24 cellular contexts compared by ENCODE assay signal in the genomic region with DNA sequence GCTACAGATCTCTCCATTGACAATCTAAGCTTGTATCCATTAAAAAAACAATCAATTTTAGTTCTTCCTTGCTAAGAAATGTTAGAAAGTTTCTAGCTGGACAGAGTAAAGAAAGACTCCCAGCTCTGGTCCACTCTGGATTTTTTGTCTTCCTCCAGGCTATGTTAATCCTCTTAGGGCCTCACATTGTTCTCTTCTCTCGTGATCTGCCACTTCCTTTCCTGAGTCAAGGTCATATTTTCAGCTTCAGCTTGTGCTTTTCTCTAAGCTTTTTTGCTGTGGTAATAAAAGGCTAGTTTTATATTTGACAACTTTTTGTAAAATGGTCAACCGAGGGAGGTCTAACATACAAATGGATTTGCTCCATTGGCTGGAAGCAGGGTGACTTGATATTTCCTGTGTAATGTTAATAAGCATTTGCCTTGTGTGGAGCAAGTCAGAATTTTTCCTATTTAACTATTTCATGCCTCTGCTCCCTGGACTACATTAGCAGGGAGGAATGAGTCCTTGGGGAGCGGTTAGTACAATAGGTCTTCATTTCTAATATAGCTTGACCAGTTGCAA.
DNase-seq lines count a peak whose midpoint lies in the region; TF ChIP-seq lines count a peak whose summit lies in the region.
"Had no signal": no experiment of that assay in that cellular context is flagged by ENCODE, and none has a peak within 500 bp of the region (broad histone marks: within the 10 kb centered on the region; RNA-seq: fewer than 3 reads in every experiment).

No MANE protein-coding gene starts in this region.

- CTCF ChIA-PET in A673 (lab: Charles Lee) = no interaction called here

- peaks cover 4% of the 10 kb centered on the region for H3K27me3 Mint-ChIP-seq in neural progenitor cell (ENCODE audit: insufficient read depth, low read depth)
- H3K27me3 Mint-ChIP-seq: CD8-positive, alpha-beta memory T cell had no signal

- H3K4me1 ChIP-seq in A673 (ENCODE audit: insufficient read depth, low read length, poor library complexity, severe bottlenecking) (peaks cover 9% of the 10 kb centered on the region), neural progenitor cell (peaks cover 8% of the 10 kb centered on the region), osteoblast (ENCODE audit: insufficient read depth, low read length) (no peaks in the 10 kb centered on the region)
- H3K4me1 ChIP-seq: Peyer's patch, SJCRH30 had no signal

- H2AFZ ChIP-seq in neural progenitor cell (replicated peaks) (no peak overlapping the region), osteoblast (ENCODE audit: low read length) (no peak overlapping the region)

- H3K36me3 ChIP-seq in A673 (ENCODE audit: insufficient read depth, low read length, poor library complexity, severe bottlenecking) = no peaks in the 10 kb centered on the region
- H3K36me3 ChIP-seq in neural progenitor cell = no peaks in the 10 kb centered on the region
- H3K36me3 ChIP-seq in osteoblast (ENCODE audit: insufficient read depth, low read length) = no peaks in the 10 kb centered on the region
- H3K36me3 ChIP-seq: MG63, Peyer's patch, SJCRH30 had no signal

- no peaks in the 10 kb centered on the region for H3K79me2 ChIP-seq in neural progenitor cell (ENCODE audit: low read depth)
- no peaks in the 10 kb centered on the region for H3K79me2 ChIP-seq in osteoblast (ENCODE audit: insufficient read depth, low read length)

- H3K27ac ChIP-seq in A673 (ENCODE audit: low read depth, low read length, poor library complexity, severe bottlenecking) = no peak overlapping the region
- no peak overlapping the region for H3K27ac ChIP-seq in neural progenitor cell
- H3K27ac ChIP-seq in osteoblast (ENCODE audit: low read depth, low read length) = no peak overlapping the region
- H3K27ac ChIP-seq: C4-2B, Peyer's patch, SJCRH30 had no signal

- H3K9me3 ChIP-seq in A673 (ENCODE audit: low read depth, low read length, poor library complexity, severe bottlenecking) (peaks cover 7% of the 10 kb centered on the region), neural progenitor cell (ENCODE audit: low read depth) (no peaks in the 10 kb centered on the region), osteoblast (ENCODE audit: low read depth, low read length) (no peaks in the 10 kb centered on the region)
- H3K9me3 ChIP-seq: MG63 had no signal

- H3K9me3 Mint-ChIP-seq in neural progenitor cell = peaks cover 23% of the 10 kb centered on the region

- no peak overlapping the region for H3K9ac ChIP-seq in neural progenitor cell

- H4K20me1 ChIP-seq in neural progenitor cell (ENCODE audit: low read depth) (no peaks in the 10 kb centered on the region), osteoblast (ENCODE audit: insufficient read depth, low read length) (no peaks in the 10 kb centered on the region)

- H3K27ac Mint-ChIP-seq in neural progenitor cell = no peak overlapping the region
- H3K27ac Mint-ChIP-seq: CD8-positive, alpha-beta memory T cell had no signal

- H3K4me1 Mint-ChIP-seq in neural progenitor cell = peaks cover 32% of the 10 kb centered on the region
- H3K4me1 Mint-ChIP-seq: CD8-positive, alpha-beta memory T cell had no signal

- no peaks in the 10 kb centered on the region for H3K27me3 ChIP-seq in A673 (replicated peaks; ENCODE audit: insufficient read depth, low read depth, low read length, poor library complexity)
- H3K27me3 ChIP-seq in neural progenitor cell = no peaks in the 10 kb centered on the region
- H3K27me3 ChIP-seq in osteoblast (ENCODE audit: insufficient read depth, low read length) = no peaks in the 10 kb centered on the region
- H3K27me3 ChIP-seq: MG63, Peyer's patch, SJCRH30 had no signal

- H3K36me3 Mint-ChIP-seq in neural progenitor cell = peaks cover 10% of the 10 kb centered on the region

- DNase-seq in A673 (ENCODE audit: low spot score) = peak; percentile 18
- DNase-seq in NCI-H82 (lab: John Stamatoyannopoulos, UW) = peak; percentile 62
- peak; percentile 8 for DNase-seq in fibroblast of pulmonary artery (ENCODE audit: low read depth)
- DNase-seq in neural progenitor cell (ENCODE audit: low spot score) = peak; percentile 12
- DNase-seq in NCI-H2029 (lab: John Stamatoyannopoulos, UW) = no peak
- DNase-seq in stimulated activated CD4-positive, alpha-beta T cell treated with anti-CD3 and anti-CD28 coated beads, Interleukin-15, amount 100 ng/mL, for 24 hours = no peak
- DNase-seq in osteoblast (ENCODE audit: insufficient read length, low spot score, missing footprints) = no peak
- no peak for DNase-seq in D341Med (ENCODE audit: low spot score)
- DNase-seq: 8988T; CD8-positive, alpha-beta memory T cell; EL; GF-D8; H9; MG63; NCI-H1092; NCI-H1436; NCI-H1930; NCI-H226; NCI-H510A treated with DMSO at 0.1 percent for 48 hours; NCI-H774; Peyer's patch had no signal

- no peaks in the 10 kb centered on the region for H3F3A ChIP-seq in neural progenitor cell (ENCODE audit: low read depth)

- POLR2A ChIA-PET in A673 (lab: Charles Lee; ENCODE audit: low non-redundant PET) = no interaction called here

- H3K4me2 ChIP-seq in neural progenitor cell = no peak overlapping the region
- no peak overlapping the region for H3K4me2 ChIP-seq in osteoblast (ENCODE audit: insufficient read depth, low read length)

- intact Hi-C loops in A673 (cut with micrococcal nuclease; ENCODE audit: unreplicated experiment) = no loop called here

- TF ChIP-seq CTCF in A673 (conservative IDR thresholded peaks at IDR 0.05; ENCODE audit: low read depth, low read length) (no peak), fibroblast of pulmonary artery (IDR thresholded peaks at IDR 0.05; ENCODE audit: low read length, missing control alignments) (no peak), neural progenitor cell (IDR thresholded peaks at IDR 0.05) (no peak), osteoblast (IDR thresholded peaks at IDR 0.05; ENCODE audit: extremely low read depth, low read depth, low read length) (no peak)

- H3K4me3 ChIP-seq in A673 (ENCODE audit: low read depth, low read length, poor library complexity, severe bottlenecking) (no peak overlapping the region), fibroblast of pulmonary artery (replicated peaks; ENCODE audit: low read depth, low read length) (no peak overlapping the region), neural progenitor cell (no peak overlapping the region), osteoblast (ENCODE audit: insufficient read depth, low read length) (no peak overlapping the region)
- H3K4me3 ChIP-seq: K562, MG63, Peyer's patch, SJCRH30 had no signal

- H3K4me3 Mint-ChIP-seq in neural progenitor cell = no peak overlapping the region
- H3K4me3 Mint-ChIP-seq: CD8-positive, alpha-beta memory T cell; H9 had no signal

- no TSS peak for BruUV-seq in A673 (replicated peaks; lab: Mats Ljungman, UMichigan)

Comparison
In these comparisons a context has a peak if more than half of its experiments do, and no peak if none do; other contexts are left out.
1. DNase-seq: peak in A673 (single experiment), NCI-H82 (single experiment), fibroblast of pulmonary artery (single experiment) and neural progenitor cell (single experiment); none in NCI-H2029 (single experiment), stimulated activated CD4-positive, alpha-beta T cell treated with anti-CD3 and anti-CD28 coated beads, Interleukin-15, amount 100 ng/mL, for 24 hours (single experiment), osteoblast (single experiment) and D341Med (single experiment).